21 cellular contexts compared by ENCODE assay signal in genomic region chr4:91279899-91280298, GRCh38.
A peak's percentile ranks its signal among the peaks of the same experiment; 100 is the strongest.
DNase-seq lines count a peak whose midpoint lies in the region; ATAC-seq and TF ChIP-seq lines count a peak whose summit lies in the region.
"Had no signal": no experiment of that assay in that cellular context is flagged by ENCODE, and none has a peak within 500 bp of the region (broad histone marks: within the 10 kb centered on the region; RNA-seq: fewer than 3 reads in every experiment).

No MANE protein-coding gene starts in this region.

- H3K9me3 ChIP-seq in right cardiac atrium (ENCODE audit: control insufficient read depth, low read length) (no peaks in the 10 kb centered on the region), RWPE2 (ENCODE audit: severe bottlenecking) (no peaks in the 10 kb centered on the region), Caco-2 (no peaks in the 10 kb centered on the region)
- H3K9me3 ChIP-seq: HAP-1 had no signal

- DNase-seq in Right ventricle myocardium inferior (ENCODE audit: missing footprints), result no peak
- no peak for DNase-seq in right cardiac atrium
- peak; percentile 21 for DNase-seq in RWPE2 (ENCODE audit: low spot score)
- no peak for DNase-seq in left ventricle myocardium superior
- no peak for DNase-seq in Caco-2
- DNase-seq in NCI-H2227 (lab: John Stamatoyannopoulos, UW; ENCODE audit: unreplicated experiment), result no peak
- DNase-seq in T-helper 2 cell treated with Interferon-gamma antibody and Interleukin-4, amounts not matched to agents 5 μg/mL and 100 μg/mL, for 36 hours (ENCODE audit: low spot score), result no peak
- DNase-seq: 8988T; ACHN; NCI-H1417 treated with DMSO at 0.1 percent for 48 hours; NCI-H1694 treated with DMSO at 0.1 percent for 48 hours; NCI-H446 treated with DMSO at 0.1 percent for 48 hours; NCI-H526; NCI-H82; NK-92 treated with Interleukin-12 subunit alpha and Interleukin-12 subunit beta, amount 100 ng/mL, for 24 hours; PC-3; SHP77 had no signal

- H3K4me1 Mint-ChIP-seq in Caco-2 (ENCODE audit: low read depth, unreplicated experiment), result no peaks in the 10 kb centered on the region
- no peaks in the 10 kb centered on the region for H3K4me1 Mint-ChIP-seq in T-helper 2 cell treated with Interferon-gamma antibody and Interleukin-4, amounts not matched to agents 5 μg/mL and 100 μg/mL, for 36 hours (ENCODE audit: low read depth)
- H3K4me1 Mint-ChIP-seq: IgD-negative memory B cell had no signal

- BruUV-seq in Caco-2 (replicated peaks; lab: Mats Ljungman, UMichigan), result no TSS peak

- H3K9me3 Mint-ChIP-seq in Caco-2 (ENCODE audit: unreplicated experiment), result no peaks in the 10 kb centered on the region
- H3K9me3 Mint-ChIP-seq in T-helper 2 cell treated with Interferon-gamma antibody and Interleukin-4, amounts not matched to agents 5 μg/mL and 100 μg/mL, for 36 hours, result peaks cover 37% of the 10 kb centered on the region

- H3K36me3 ChIP-seq in RWPE2 (ENCODE audit: low read depth) (no peaks in the 10 kb centered on the region), Caco-2 (ENCODE audit: control insufficient read depth, insufficient read depth, low read length) (no peaks in the 10 kb centered on the region)
- H3K36me3 ChIP-seq: HAP-1 had no signal

- TF ChIP-seq CTCF in RWPE2 (IDR thresholded peaks at IDR 0.05; ENCODE audit: poor library complexity, severe bottlenecking), result no peak
- no peak for TF ChIP-seq CTCF in Caco-2 (IDR thresholded peaks at IDR 0.05; ENCODE audit: insufficient read depth in 1 of 2, low read depth in 1 of 2, low read length in 1 of 2, severe bottlenecking in 1 of 2, unreplicated experiment in 1 of 2)

- H3K27me3 Mint-ChIP-seq in Caco-2 (ENCODE audit: insufficient read depth, unreplicated experiment), result no peaks in the 10 kb centered on the region
- H3K27me3 Mint-ChIP-seq in T-helper 2 cell treated with Interferon-gamma antibody and Interleukin-4, amounts not matched to agents 5 μg/mL and 100 μg/mL, for 36 hours (ENCODE audit: low read depth), result no peaks in the 10 kb centered on the region

- no peak overlapping the region for H3K4me3 Mint-ChIP-seq in Caco-2 (ENCODE audit: unreplicated experiment)
- H3K4me3 Mint-ChIP-seq in T-helper 2 cell treated with Interferon-gamma antibody and Interleukin-4, amounts not matched to agents 5 μg/mL and 100 μg/mL, for 36 hours, result no peak overlapping the region
- H3K4me3 Mint-ChIP-seq: IgD-negative memory B cell had no signal

- H3K27ac ChIP-seq in right cardiac atrium (ENCODE audit: low read length), result no peak overlapping the region
- H3K27ac ChIP-seq in RWPE2 (ENCODE audit: poor library complexity, severe bottlenecking), result no peak overlapping the region
- H3K27ac ChIP-seq: HL-60, KMS-11 had no signal

- H3K4me3 ChIP-seq in right cardiac atrium (ENCODE audit: low read length), result no peak overlapping the region
- no peak overlapping the region for H3K4me3 ChIP-seq in RWPE2 (ENCODE audit: severe bottlenecking)
- H3K4me3 ChIP-seq in Caco-2 (ENCODE audit: low read depth, low read length), result no peak overlapping the region
- H3K4me3 ChIP-seq: HAP-1 had no signal

- intact Hi-C loops in Right ventricle myocardium inferior (cut with DNase I) (no loop called here), right cardiac atrium (cut with DNase I) (no loop called here), left ventricle myocardium superior (cut with micrococcal nuclease) (no loop called here), Caco-2 (cut with micrococcal nuclease; ENCODE audit: unreplicated experiment) (no loop called here)

- CTCF ChIA-PET in Caco-2 (lab: Charles Lee), result no interaction called here

- no peaks in the 10 kb centered on the region for H3K36me3 Mint-ChIP-seq in Caco-2 (ENCODE audit: insufficient read depth, unreplicated experiment)
- H3K36me3 Mint-ChIP-seq in T-helper 2 cell treated with Interferon-gamma antibody and Interleukin-4, amounts not matched to agents 5 μg/mL and 100 μg/mL, for 36 hours (ENCODE audit: low read depth), result no peaks in the 10 kb centered on the region

- ATAC-seq in Right ventricle myocardium inferior (peak; percentile 79), right cardiac atrium (no peak), RWPE2 (ENCODE audit: low read depth) (no peak), left ventricle myocardium superior (peak; percentile 93)
- ATAC-seq: PC-3 had no signal

- no peaks in the 10 kb centered on the region for H3K27me3 ChIP-seq in right cardiac atrium (ENCODE audit: control insufficient read depth, insufficient read depth)
- H3K27me3 ChIP-seq in RWPE2 (ENCODE audit: insufficient read depth, poor library complexity, severe bottlenecking), result no peaks in the 10 kb centered on the region
- no peaks in the 10 kb centered on the region for H3K27me3 ChIP-seq in Caco-2 (replicated peaks; ENCODE audit: control insufficient read depth, insufficient read depth, low read length)

- POLR2A ChIA-PET in Caco-2 (lab: Charles Lee), result no interaction called here

- H3K4me1 ChIP-seq in right cardiac atrium (ENCODE audit: control insufficient read depth, insufficient read depth, low read length), result no peaks in the 10 kb centered on the region
- H3K4me1 ChIP-seq in RWPE2 (ENCODE audit: insufficient read depth, poor library complexity, severe bottlenecking), result no peaks in the 10 kb centered on the region
- no peaks in the 10 kb centered on the region for H3K4me1 ChIP-seq in Caco-2
- H3K4me1 ChIP-seq: HAP-1 had no signal

- no peak overlapping the region for H3K27ac Mint-ChIP-seq in Caco-2 (ENCODE audit: unreplicated experiment)
- no peak overlapping the region for H3K27ac Mint-ChIP-seq in T-helper 2 cell treated with Interferon-gamma antibody and Interleukin-4, amounts not matched to agents 5 μg/mL and 100 μg/mL, for 36 hours

- 72% methylated on average over 2 of the region's 2 CpGs for WGBS in right cardiac atrium

Comparison
In these comparisons a context has a peak if more than half of its experiments do, and no peak if none do; other contexts are left out.
1. ATAC-seq: peak in Right ventricle myocardium inferior (single experiment) and left ventricle myocardium superior (single experiment); none in right cardiac atrium (0 of 2) and RWPE2 (single experiment).